Comparison of ENCODE assay signal across 8 cellular contexts in the genomic region with DNA sequence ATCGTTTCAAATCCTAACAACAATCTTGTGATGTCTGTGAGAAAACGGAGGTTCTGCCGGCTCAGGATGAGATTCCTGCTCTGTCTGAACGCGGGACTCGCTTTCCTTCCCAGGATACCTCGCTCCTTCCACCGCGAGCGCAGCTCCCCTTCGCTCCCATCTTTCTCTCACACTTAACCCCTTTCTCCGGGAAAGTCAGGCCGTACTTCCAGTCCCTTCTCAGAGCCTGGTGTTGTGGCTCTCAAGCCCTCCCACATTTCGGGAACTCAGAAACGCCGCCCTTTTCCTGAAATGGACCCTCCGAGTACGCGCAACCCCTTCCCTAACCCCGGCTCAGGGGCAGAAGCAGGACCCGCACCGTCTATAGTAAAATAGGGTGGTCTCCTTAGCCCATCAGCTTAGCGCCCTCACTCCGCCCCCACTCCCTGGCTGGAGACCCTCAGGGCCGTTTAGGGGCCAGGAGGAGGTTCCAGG. TPM values are rescaled to one million over a fixed set of nuclear protein-coding genes. Genes with fewer than 3 reads are reported as not detected.
DNase-seq lines count a peak whose midpoint lies in the region; ATAC-seq, FAIRE-seq and TF ChIP-seq lines count a peak whose summit lies in the region.

No MANE protein-coding gene starts in this region.

- POLR2A ChIA-PET in MCF 10A (lab: Yijun Ruan, JAX): interaction anchor here (0.6 to 16.2 kb wide), 21 partner anchors 6 to 1027 kb away, joined by 3 to 415 read pairs (median 6); a partner anchor contains a TSS

- peaks cover 25% of the 10 kb centered on the region; the same call in 1 of the 2 replicates for H4K20me1 ChIP-seq in GM23248 (ENCODE audit: insufficient read depth)

- H3K27me3 Mint-ChIP-seq in MCF 10A (ENCODE audit: insufficient read depth, unreplicated experiment): no peaks in the 10 kb centered on the region
- no peaks in the 10 kb centered on the region for H3K27me3 Mint-ChIP-seq in stimulated activated naive B cell treated with anti-CD40 and anti-IgM and Interleukin-4, amounts not matched to agents 10 μg/mL and 1 μg/mL and 100 μg/mL, for 72 hours

- in situ Hi-C loops in GM23248 (cut with MboI): no loop called here

- H3K9me2 ChIP-seq in GM23248 (ENCODE audit: insufficient read depth): no peaks in the 10 kb centered on the region

- peak overlapping the region; percentile 95 for H3K27ac ChIP-seq in GM23248
- peak overlapping the region; percentile 94 to 97 for H3K27ac ChIP-seq in kidney (ENCODE audit: low read depth in 2 of 2, low read length in 2 of 2)

- intact Hi-C loops in MCF 10A (cut with micrococcal nuclease): loop anchor here (1.0 kb wide), 1 partner anchor 24 kb away; no protein-coding TSS in a partner anchor
- intact Hi-C loops in kidney (cut with DNase I): no loop called here

- H3K27me3 ChIP-seq in GM23248 (replicated peaks; ENCODE audit: insufficient read depth): no peaks in the 10 kb centered on the region

- CTCF ChIA-PET in MCF 10A (lab: Yijun Ruan, JAX): interaction anchor here (0.7 to 3.2 kb wide), 2 partner anchors 24 to 26 kb away, joined by 3 to 16 read pairs; no protein-coding TSS in a partner anchor

- H2AFZ ChIP-seq in GM23248: peak overlapping the region; percentile 97

- H3K4me2 ChIP-seq in GM23248 (ENCODE audit: unreplicated experiment): peak overlapping the region; percentile 97

- BruUV-seq in MCF 10A (replicated peaks; lab: Mats Ljungman, UMichigan): no TSS peak

- no peak for TF ChIP-seq POLR2A in GM12892 (IDR thresholded peaks at IDR 0.05; ENCODE audit: low read depth, low read length)

- ATAC-seq in stimulated activated naive B cell treated with anti-CD40 and anti-IgM and Interleukin-4, amounts not matched to agents 10 μg/mL and 1 μg/mL and 100 μg/mL, for 72 hours (replicated peaks): no peak

- TF ChIP-seq CTCF in D721Med (IDR thresholded peaks at IDR 0.05; ENCODE audit: insufficient read depth, missing control alignments) (no peak), MCF 10A (IDR thresholded peaks at IDR 0.05; ENCODE audit: unreplicated experiment) (no peak), kidney (IDR thresholded peaks at IDR 0.05; ENCODE audit: borderline replicate concordance, extremely low read depth, insufficient read depth) (no peak)

- H3K4me3 Mint-ChIP-seq in MCF 10A (ENCODE audit: unreplicated experiment): peak overlapping the region; percentile 85
- peak overlapping the region; percentile 94 to 97 for H3K4me3 Mint-ChIP-seq in stimulated activated naive B cell treated with anti-CD40 and anti-IgM and Interleukin-4, amounts not matched to agents 10 μg/mL and 1 μg/mL and 100 μg/mL, for 72 hours

- peaks cover 6% of the 10 kb centered on the region for H3K36me3 Mint-ChIP-seq in MCF 10A (ENCODE audit: insufficient read depth, unreplicated experiment)
- H3K36me3 Mint-ChIP-seq in stimulated activated naive B cell treated with anti-CD40 and anti-IgM and Interleukin-4, amounts not matched to agents 10 μg/mL and 1 μg/mL and 100 μg/mL, for 72 hours: peaks cover 16 to 20% of the 10 kb centered on the region in 2 donors

- 1 to 2% methylated on average over 24 to 25 of the region's 25 CpGs for WGBS in GM23248 (ENCODE audit: low coverage in 1 of 2, low lambda C conversion rate in 2 of 2, missing lambda C conversion rate in 2 of 2), 2 experiments

- peaks cover 59% of the 10 kb centered on the region for H3K4me1 Mint-ChIP-seq in MCF 10A (ENCODE audit: insufficient read depth, unreplicated experiment)
- H3K4me1 Mint-ChIP-seq in stimulated activated naive B cell treated with anti-CD40 and anti-IgM and Interleukin-4, amounts not matched to agents 10 μg/mL and 1 μg/mL and 100 μg/mL, for 72 hours: peaks cover 32 to 51% of the 10 kb centered on the region in 2 donors

- peaks cover 65% of the 10 kb centered on the region for H3K79me2 ChIP-seq in GM23248 (ENCODE audit: insufficient read depth)

- peaks cover 60% of the 10 kb centered on the region for H3F3A ChIP-seq in GM23248 (ENCODE audit: insufficient read depth)

- H3K4me3 ChIP-seq in GM23248 (peak overlapping the region; percentile 99), kidney (ENCODE audit: low read length in 2 of 2) (peak overlapping the region; percentile 95 to 97)

- FAIRE-seq in D721Med (lab: Jason Lieb, UNC): no peak
- no peak for FAIRE-seq in kidney (lab: Jason Lieb, UNC)
- FAIRE-seq in GM12892 (lab: Jason Lieb, UNC): no peak

- H3K4me1 ChIP-seq in GM23248 (ENCODE audit: insufficient read depth) (peaks cover 52% of the 10 kb centered on the region), kidney (ENCODE audit: control insufficient read depth in 1 of 2, insufficient read depth in 1 of 2, low read depth in 1 of 2, low read length in 2 of 2) (peaks cover 23 to 24% of the 10 kb centered on the region in 2 donors)

- no peaks in the 10 kb centered on the region for H3K9me3 Mint-ChIP-seq in MCF 10A (ENCODE audit: unreplicated experiment)
- no peaks in the 10 kb centered on the region for H3K9me3 Mint-ChIP-seq in stimulated activated naive B cell treated with anti-CD40 and anti-IgM and Interleukin-4, amounts not matched to agents 10 μg/mL and 1 μg/mL and 100 μg/mL, for 72 hours

- H3K9ac ChIP-seq in GM23248 (peak overlapping the region; percentile 95), kidney (ENCODE audit: low read length in 2 of 2) (peak overlapping the region; percentile 68 to 97)

- H3K27ac Mint-ChIP-seq in MCF 10A (ENCODE audit: low read depth, unreplicated experiment): peak overlapping the region; percentile 99
- peak overlapping the region; percentile 99 for H3K27ac Mint-ChIP-seq in stimulated activated naive B cell treated with anti-CD40 and anti-IgM and Interleukin-4, amounts not matched to agents 10 μg/mL and 1 μg/mL and 100 μg/mL, for 72 hours

- H3K36me3 ChIP-seq in GM23248 (ENCODE audit: low read depth) (no peaks in the 10 kb centered on the region), kidney (ENCODE audit: control insufficient read depth in 1 of 2, insufficient read depth in 2 of 2, low read length in 2 of 2) (no peaks in the 10 kb centered on the region)

- H3K9me3 ChIP-seq in GM23248 (ENCODE audit: low read depth) (no peaks in the 10 kb centered on the region), kidney (ENCODE audit: control insufficient read depth in 1 of 2, low read length in 2 of 2) (no peaks in the 10 kb centered on the region)

- DNase-seq in D721Med (ENCODE audit: insufficient read length, low spot score) (peak; percentile 24), GM23248 (peak; percentile 73), NCI-H510A (lab: John Stamatoyannopoulos, UW) (peak; percentile 30), MCF 10A (ENCODE audit: unreplicated experiment) (no peak), kidney (no peak), GM12892 (ENCODE audit: insufficient read length) (no peak)
- no peak for DNase-seq in stimulated activated naive B cell treated with anti-CD40 and anti-IgM and Interleukin-4, amounts not matched to agents 10 μg/mL and 1 μg/mL and 100 μg/mL, for 72 hours
- no peak for DNase-seq in stimulated activated CD4-positive, alpha-beta T cell treated with anti-CD3 and anti-CD28 coated beads, Interleukin-1b, Interleukin-23, amount 100 ng/mL, for 48 hours

RNA-seq across cellular contexts. Expression of a gene that starts 0.4 kb away (rescaled TPM):
- total RNA-seq in GM23248 (2014; rRNA removed; shearing (Covaris generic)): 33.9 and 36.2 TPM in 2 replicates
- polyA plus RNA-seq in GM23248 (2016; fragmentation: Nextera tagmentation; extraction: Ambion mirVana): 15.7 and 16.0 TPM in 2 replicates
- total RNA-seq in MCF 10A (2022): 50.7 and 70.2 TPM in 2 replicates
- total RNA-seq in kidney: 47.6 TPM
- polyA plus RNA-seq in kidney (ENCODE audit: insufficient read depth, low read depth, low replicate concordance): 9.8 TPM
- polyA plus RNA-seq in GM12892 (2012; ENCODE audit: missing spikeins): 11.4 TPM

RNA-seq across cellular contexts. Expression of a gene that starts 47.6 kb away (rescaled TPM):
- total RNA-seq in GM23248 (2014; rRNA removed; shearing (Covaris generic)): 12.3 and 17.4 TPM in 2 replicates
- 3.8 TPM in 2 replicates for polyA plus RNA-seq in GM23248 (2016; fragmentation: Nextera tagmentation; extraction: Ambion mirVana)
- 26.5 and 31.4 TPM in 2 replicates for total RNA-seq in MCF 10A (2022)
- 36.6 TPM for total RNA-seq in kidney
- 30.8 TPM for polyA plus RNA-seq in kidney (ENCODE audit: insufficient read depth, low read depth, low replicate concordance)
- 27.6 TPM for polyA plus RNA-seq in GM12892 (2012; ENCODE audit: missing spikeins)

Comparison
In these comparisons a context has a peak if more than half of its experiments do, and no peak if none do; other contexts are left out.
1. DNase-seq: peak in D721Med (single experiment), GM23248 (single experiment) and NCI-H510A (single experiment); none in MCF 10A (single experiment), kidney (single experiment), stimulated activated naive B cell treated with anti-CD40 and anti-IgM and Interleukin-4, amounts not matched to agents 10 μg/mL and 1 μg/mL and 100 μg/mL, for 72 hours (single experiment), stimulated activated CD4-positive, alpha-beta T cell treated with anti-CD3 and anti-CD28 coated beads, Interleukin-1b, Interleukin-23, amount 100 ng/mL, for 48 hours (single experiment) and GM12892 (single experiment).